In genomic region chr20:2295886-2296544, GRCh38 we compare ENCODE assay signal across 33 cellular contexts. TPM values are rescaled to one million over a fixed set of nuclear protein-coding genes. Genes with fewer than 3 reads are reported as not detected.
DNase-seq lines count a peak whose midpoint lies in the region; TF ChIP-seq lines count a peak whose summit lies in the region.
"Had no signal": no experiment of that assay in that cellular context is flagged by ENCODE, and none has a peak within 500 bp of the region (broad histone marks: within the 10 kb centered on the region; RNA-seq: fewer than 3 reads in every experiment).

TSS of gene TGM3 (plus strand) at chr20:2296001. CDS start at chr20:2296064, 63 bp downstream.

- no peak within 1 kb of the TSS for H3K4me3 Mint-ChIP-seq in endodermal cell
- H3K4me3 Mint-ChIP-seq: activated CD8-positive, alpha-beta T cell treated with anti-CD3 and anti-CD28 coated beads for 36 hours; activated naive CD4-positive, alpha-beta T cell treated with anti-CD3 and anti-CD28 coated beads, Interleukin-2, amount 50 U/mL, for 24 hours; activated T-helper 1 cell treated with anti-CD3 and anti-CD28 coated beads, Interleukin-12 subunit alpha, Interleukin-12 subunit beta, Interleukin-2, Interleukin-4 antibody, amounts not matched to agents 30 ng/mL and 10 ng/mL and 1 ng/mL, durations not matched to agents 14 hours and 24 hours and 36 hours; CD4-positive, alpha-beta T cell; mesothelial cell of epicardium; naive thymus-derived CD8-positive, alpha-beta T cell had no signal

- H3K4me1 ChIP-seq in endodermal cell (ENCODE audit: control insufficient read depth, insufficient read depth, low read length) (peaks cover 18% of the 10 kb centered on the region), suprapubic skin (peaks cover 14% of the 10 kb centered on the region)

- TF ChIP-seq CTCF in endodermal cell (conservative IDR thresholded peaks at IDR 0.05) (no peak), suprapubic skin (IDR thresholded peaks at IDR 0.05) (no peak)

- TF ChIP-seq EP300 in suprapubic skin (IDR thresholded peaks at IDR 0.05), result no peak

- DNase-seq in NCI-H146 (lab: John Stamatoyannopoulos, UW) (peak; percentile 53), NCI-H146 treated with DMSO at 0.1 percent for 48 hours (lab: John Stamatoyannopoulos, UW; ENCODE audit: unreplicated experiment) (no peak), endodermal cell (no peak), myocyte (ENCODE audit: low read depth) (peak; percentile 5), suprapubic skin (ENCODE audit: low spot score in 2 of 2) (no peak), NCI-H2107 (lab: John Stamatoyannopoulos, UW) (no peak), Ammon's horn (ENCODE audit: low spot score) (no peak), kidney tubule cell (ENCODE audit: low spot score) (no peak)
- DNase-seq: 8988T; activated CD4-positive, CD25-positive, alpha-beta regulatory T cell treated with anti-CD3 and anti-CD28 coated beads, Interleukin-2, amount 50 U/mL, for 72 hours; activated CD8-positive, alpha-beta memory T cell treated with anti-CD3 and anti-CD28 coated beads, Interleukin-2, amount 50 U/mL, for 48 hours; activated CD8-positive, alpha-beta T cell treated with anti-CD3 and anti-CD28 coated beads for 36 hours; CD4-positive, alpha-beta T cell; glutamatergic neuron; left lung; NCI-H1092 treated with DMSO at 0.1 percent for 48 hours; NCI-H187 treated with DMSO at 0.1 percent for 48 hours; NCI-H526; PC-9; stimulated activated naive CD4-positive, alpha-beta T cell; T-helper 2 cell; upper lobe of right lung had no signal

- H3K27me3 ChIP-seq in endodermal cell (ENCODE audit: control insufficient read depth, insufficient read depth, low read length, poor library complexity, severe bottlenecking) (no peaks in the 10 kb centered on the region), suprapubic skin (no peaks in the 10 kb centered on the region)
- H3K27me3 ChIP-seq: left lung, upper lobe of right lung had no signal

- H3K9ac ChIP-seq in endodermal cell (ENCODE audit: extremely low read depth, low read length, poor library complexity, severe bottlenecking), result no peak within 1 kb of the TSS

- H3K4me1 Mint-ChIP-seq in endodermal cell, result peaks cover 33% of the 10 kb centered on the region
- H3K4me1 Mint-ChIP-seq: activated naive CD4-positive, alpha-beta T cell treated with anti-CD3 and anti-CD28 coated beads, Interleukin-2, amount 50 U/mL, for 24 hours had no signal

- H3K27ac Mint-ChIP-seq in endodermal cell, result no peak within 1 kb of the TSS
- H3K27ac Mint-ChIP-seq: activated CD8-positive, alpha-beta T cell treated with anti-CD3 and anti-CD28 coated beads for 36 hours; activated naive CD4-positive, alpha-beta T cell treated with anti-CD3 and anti-CD28 coated beads, Interleukin-2, amount 50 U/mL, for 24 hours; activated T-helper 1 cell treated with anti-CD3 and anti-CD28 coated beads, Interleukin-12 subunit alpha, Interleukin-12 subunit beta, Interleukin-2, Interleukin-4 antibody, amounts not matched to agents 30 ng/mL and 10 ng/mL and 1 ng/mL, durations not matched to agents 14 hours and 24 hours and 36 hours; CD4-positive, alpha-beta T cell; mesothelial cell of epicardium; naive thymus-derived CD8-positive, alpha-beta T cell had no signal

- WGBS in endodermal cell (ENCODE audit: insufficient coverage in 1 of 2, insufficient read length in 1 of 2), 2 experiments, result 79 to 80% methylated on average over 8 to 13 of the region's 13 CpGs
- 52% methylated on average over 10 of the region's 13 CpGs for WGBS in suprapubic skin

- H3K27ac ChIP-seq in endodermal cell (ENCODE audit: low read depth, low read length) (no peak within 1 kb of the TSS), suprapubic skin (no peak within 1 kb of the TSS)
- H3K27ac ChIP-seq: epithelial cell of prostate, left lung, PC-9, upper lobe of right lung had no signal

- H3K9me3 ChIP-seq in endodermal cell (ENCODE audit: control insufficient read depth, low read length), result no peaks in the 10 kb centered on the region
- H3K9me3 ChIP-seq in suprapubic skin, result no peaks in the 10 kb centered on the region
- H3K9me3 ChIP-seq: left lung, upper lobe of right lung had no signal

- no peak for TF ChIP-seq POLR2A in suprapubic skin (IDR thresholded peaks at IDR 0.05)

- H3K36me3 ChIP-seq in endodermal cell (ENCODE audit: control insufficient read depth, insufficient read depth, low read length) (no peaks in the 10 kb centered on the region), suprapubic skin (no peaks in the 10 kb centered on the region)
- H3K36me3 ChIP-seq: left lung, upper lobe of right lung had no signal

- peak within 1 kb of the TSS; percentile 10 for H3K4me3 ChIP-seq in endodermal cell (ENCODE audit: low read length)
- H3K4me3 ChIP-seq in suprapubic skin, result no peak within 1 kb of the TSS
- H3K4me3 ChIP-seq: K562, left lung, PC-9, upper lobe of right lung had no signal

- H3K9me3 Mint-ChIP-seq in endodermal cell, result no peaks in the 10 kb centered on the region
- H3K9me3 Mint-ChIP-seq: activated CD8-positive, alpha-beta T cell treated with anti-CD3 and anti-CD28 coated beads for 36 hours; activated naive CD4-positive, alpha-beta T cell treated with anti-CD3 and anti-CD28 coated beads, Interleukin-2, amount 50 U/mL, for 24 hours; activated T-helper 1 cell treated with anti-CD3 and anti-CD28 coated beads, Interleukin-12 subunit alpha, Interleukin-12 subunit beta, Interleukin-2, Interleukin-4 antibody, amounts not matched to agents 30 ng/mL and 10 ng/mL and 1 ng/mL, durations not matched to agents 14 hours and 24 hours and 36 hours; CD4-positive, alpha-beta T cell; mesothelial cell of epicardium; naive thymus-derived CD8-positive, alpha-beta T cell had no signal

- H3K27me3 Mint-ChIP-seq in endodermal cell (ENCODE audit: insufficient read depth), result peaks cover 3% of the 10 kb centered on the region
- H3K27me3 Mint-ChIP-seq: activated naive CD4-positive, alpha-beta T cell treated with anti-CD3 and anti-CD28 coated beads, Interleukin-2, amount 50 U/mL, for 24 hours had no signal

- no peaks in the 10 kb centered on the region for H3K36me3 Mint-ChIP-seq in endodermal cell (ENCODE audit: low read depth)
- H3K36me3 Mint-ChIP-seq: activated naive CD4-positive, alpha-beta T cell treated with anti-CD3 and anti-CD28 coated beads, Interleukin-2, amount 50 U/mL, for 24 hours; mesothelial cell of epicardium had no signal

RNA-seq across cellular contexts. Expression of gene TGM3, which starts in this region (rescaled TPM):
- total RNA-seq in endodermal cell (under 1 TPM; 0.29 to 0.38 TPM), myocyte (not detected in 2 replicates), suprapubic skin (10 to 100 TPM; 24.9 to 56.5 (median 44.8) TPM)
- not detected for polyA plus RNA-seq in endodermal cell (2013, experiment 1 of 2)
- 0.21 TPM for polyA plus RNA-seq in endodermal cell (2013, experiment 2 of 2)
- polyA plus RNA-seq in myocyte (2012), result not detected
- total RNA-seq: activated CD8-positive, alpha-beta T cell treated with anti-CD3 and anti-CD28 coated beads for 36 hours; activated T-helper 1 cell treated with anti-CD3 and anti-CD28 coated beads, Interleukin-12 subunit alpha, Interleukin-12 subunit beta, Interleukin-2, Interleukin-4 antibody, amounts not matched to agents 30 ng/mL and 10 ng/mL and 1 ng/mL, durations not matched to agents 14 hours and 24 hours and 36 hours; CD4-positive, alpha-beta T cell; Daoy; H4; K562; naive thymus-derived CD8-positive, alpha-beta T cell; osteocyte; PC-9; renal cortical epithelial cell; Right ventricle myocardium inferior; upper lobe of right lung had no signal
- polyA plus RNA-seq: K562; naive thymus-derived CD8-positive, alpha-beta T cell had no signal

Comparison
In these comparisons a context has a peak if more than half of its experiments do, and no peak if none do; other contexts are left out.
1. RNA of gene TGM3 (total RNA-seq): 24.9 to 56.5 TPM in suprapubic skin; 0.29 to 0.38 TPM in endodermal cell and not detected in myocyte; every median in the first group is over 10 times any median in the second.
2. Peak in DNase-seq in myocyte; RNA of the gene not detected or under 1 TPM.